In the genomic region with DNA sequence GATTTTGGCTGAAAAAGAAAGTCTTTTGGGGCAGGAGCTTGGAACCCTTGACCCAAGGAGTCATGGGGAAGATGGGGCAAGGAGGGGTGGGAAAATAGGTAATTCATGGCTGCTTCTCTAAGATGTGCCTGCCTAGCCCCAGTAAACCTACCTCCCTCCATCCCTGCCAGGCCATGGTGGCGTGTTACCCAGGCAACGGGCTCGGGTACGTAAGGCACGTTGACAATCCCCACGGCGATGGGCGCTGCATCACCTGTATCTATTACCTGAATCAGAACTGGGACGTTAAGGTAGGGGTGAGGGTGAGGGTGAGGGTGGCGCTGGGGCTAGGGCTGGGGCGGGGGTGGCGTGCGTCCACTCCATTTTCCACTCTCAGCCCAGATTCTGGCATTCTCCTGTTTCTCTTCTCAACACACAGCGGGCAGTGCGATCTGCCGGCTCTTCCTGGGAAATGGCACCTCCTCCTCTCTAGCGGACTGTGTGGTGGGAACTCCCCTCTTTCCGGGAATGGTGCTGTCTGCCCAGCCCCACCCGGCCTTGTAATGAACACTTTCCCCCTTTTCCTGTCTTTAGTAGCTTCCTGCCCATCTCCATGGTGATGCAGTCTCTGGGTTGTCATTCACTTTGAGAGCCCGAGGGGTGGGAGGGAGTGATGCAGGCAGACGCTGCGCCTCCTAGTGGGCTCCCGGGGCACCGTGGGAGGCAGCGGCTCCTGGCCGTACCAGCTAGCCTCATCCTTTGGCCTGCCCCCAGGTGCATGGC, we compare ENCODE assay signal across 1 cellular context.
TF ChIP-seq lines count a peak whose summit lies in the region.

No MANE protein-coding gene starts in this region.

TF ChIP-seq in GM23338, 12 proteins besides CTCF, POLR2A, EP300 and RAD21:
- no peak for TF ChIP-seq NANOG (IDR thresholded peaks at IDR 0.05; ENCODE audit: borderline replicate concordance)
- peak; percentile 81 for TF ChIP-seq CREB1 (CRISPR knock-in tag; IDR thresholded peaks at IDR 0.05; ENCODE audit: low read depth)
